ENCODE assay signal across 9 cellular contexts in genomic region chr7:3630081-3630480, GRCh38.
"Had no signal": no experiment of that assay in that cellular context is flagged by ENCODE, and none has a peak within 500 bp of the region (broad histone marks: within the 10 kb centered on the region; RNA-seq: fewer than 3 reads in every experiment).

No MANE protein-coding gene starts in this region.

- H3K27ac ChIP-seq: HL-60, KMS-11 had no signal

- H3K4me2 ChIP-seq: GM23338, KMS-11 had no signal

- DNase-seq: H9, HCEC 1CT, HFFc6, IMR-90, KBM-7 had no signal

- H3K4me3 ChIP-seq: GM23338 had no signal

- FAIRE-seq: H54 had no signal

- H3K9ac ChIP-seq: KMS-11 had no signal

- H2AFZ ChIP-seq: GM23338 had no signal
